In genomic region chr2:44342854-44343253, GRCh38 we compare ENCODE assay signal across 8 cellular contexts. TPM values are rescaled to one million over a fixed set of nuclear protein-coding genes. Genes with fewer than 3 reads are reported as not detected.
DNase-seq lines count a peak whose midpoint lies in the region; ATAC-seq and TF ChIP-seq lines count a peak whose summit lies in the region.

No MANE protein-coding gene starts in this region.

- H3K9me3 Mint-ChIP-seq in activated CD4-positive, alpha-beta T cell treated with anti-CD3 and anti-CD28 coated beads for 36 hours (ENCODE audit: low read depth), result no peaks in the 10 kb centered on the region
- no peaks in the 10 kb centered on the region for H3K9me3 Mint-ChIP-seq in osteocyte (ENCODE audit: unreplicated experiment)
- no peaks in the 10 kb centered on the region for H3K9me3 Mint-ChIP-seq in stimulated activated naive CD8-positive, alpha-beta T cell treated with anti-CD3 and anti-CD28 coated beads, Interleukin-15, amount 100 ng/mL, for 72 hours

- DNase-seq in activated CD4-positive, alpha-beta T cell treated with anti-CD3 and anti-CD28 coated beads for 36 hours, result peak; percentile 33
- DNase-seq in activated CD4-positive, alpha-beta T cell treated with anti-CD3 and anti-CD28 coated beads, Interleukin-2, amount 50 U/mL, for 4 hours, result no peak
- peak; percentile 21 to 35 for DNase-seq in cardiac fibroblast (ENCODE audit: low read depth in 2 of 2)
- DNase-seq in osteocyte (ENCODE audit: extremely low spot score, unreplicated experiment), result no peak
- DNase-seq in NCI-H345 treated with DMSO at 0.1 percent for 48 hours (lab: John Stamatoyannopoulos, UW; ENCODE audit: unreplicated experiment), result no peak
- DNase-seq in stimulated activated naive CD8-positive, alpha-beta T cell treated with anti-CD3 and anti-CD28 coated beads, Interleukin-15, amount 100 ng/mL, for 72 hours, result no peak
- DNase-seq in NCI-H187 treated with DMSO at 0.1 percent for 48 hours (lab: John Stamatoyannopoulos, UW), result no peak

- H3K27me3 Mint-ChIP-seq in activated CD4-positive, alpha-beta T cell treated with anti-CD3 and anti-CD28 coated beads for 36 hours, result no peaks in the 10 kb centered on the region
- no peaks in the 10 kb centered on the region for H3K27me3 Mint-ChIP-seq in osteocyte (ENCODE audit: unreplicated experiment)
- H3K27me3 Mint-ChIP-seq in stimulated activated naive CD8-positive, alpha-beta T cell treated with anti-CD3 and anti-CD28 coated beads, Interleukin-15, amount 100 ng/mL, for 72 hours, result no peaks in the 10 kb centered on the region

- H3K27ac Mint-ChIP-seq in activated CD4-positive, alpha-beta T cell treated with anti-CD3 and anti-CD28 coated beads for 36 hours, result no peak overlapping the region
- H3K27ac Mint-ChIP-seq in osteocyte (ENCODE audit: unreplicated experiment), result no peak overlapping the region
- H3K27ac Mint-ChIP-seq in stimulated activated naive CD8-positive, alpha-beta T cell treated with anti-CD3 and anti-CD28 coated beads, Interleukin-15, amount 100 ng/mL, for 72 hours, result no peak overlapping the region

- no peaks in the 10 kb centered on the region for H3K4me1 Mint-ChIP-seq in activated CD4-positive, alpha-beta T cell treated with anti-CD3 and anti-CD28 coated beads for 36 hours
- H3K4me1 Mint-ChIP-seq in osteocyte (ENCODE audit: unreplicated experiment), result no peaks in the 10 kb centered on the region
- H3K4me1 Mint-ChIP-seq in stimulated activated naive CD8-positive, alpha-beta T cell treated with anti-CD3 and anti-CD28 coated beads, Interleukin-15, amount 100 ng/mL, for 72 hours, result no peaks in the 10 kb centered on the region

- H3K27me3 ChIP-seq in Loucy (ENCODE audit: insufficient read depth, low read length, poor library complexity, severe bottlenecking), result no peaks in the 10 kb centered on the region

- intact Hi-C loops in activated CD4-positive, alpha-beta T cell treated with anti-CD3 and anti-CD28 coated beads for 36 hours (cut with DNase I, micrococcal nuclease), result loop anchor here (1.0 to 5.0 kb wide), 4 partner anchors 99 to 301 kb away; no protein-coding TSS in a partner anchor

- peaks cover 21% of the 10 kb centered on the region; the same call in 1 of the 2 replicates for H3K36me3 ChIP-seq in Loucy (ENCODE audit: insufficient read depth, low read length)

- POLR2A ChIA-PET in activated CD4-positive, alpha-beta T cell treated with anti-CD3 and anti-CD28 coated beads for 36 hours (lab: Charles Lee), result no interaction called here

- H3K79me2 ChIP-seq in Loucy (ENCODE audit: insufficient read depth, low read length), result no peaks in the 10 kb centered on the region

- H3K4me3 ChIP-seq in Loucy (ENCODE audit: low read length, poor library complexity, severe bottlenecking) (no peak overlapping the region), cardiac fibroblast (replicated peaks in 1 of 2; ENCODE audit: low read depth in 2 of 2, low read length in 2 of 2) (no peak overlapping the region)

- no peaks in the 10 kb centered on the region for H3F3A ChIP-seq in Loucy (ENCODE audit: low read depth)

- H3K4me1 ChIP-seq in Loucy (ENCODE audit: insufficient read depth, low read length, poor library complexity, severe bottlenecking), result no peaks in the 10 kb centered on the region

- no peak for ATAC-seq in activated CD4-positive, alpha-beta T cell treated with anti-CD3 and anti-CD28 coated beads for 36 hours
- no peak for ATAC-seq in stimulated activated naive CD8-positive, alpha-beta T cell treated with anti-CD3 and anti-CD28 coated beads, Interleukin-15, amount 100 ng/mL, for 72 hours

- H3K9me2 ChIP-seq in Loucy (replicated peaks; ENCODE audit: low read depth, low read length), result no peaks in the 10 kb centered on the region

- no peaks in the 10 kb centered on the region for H4K20me1 ChIP-seq in Loucy (ENCODE audit: insufficient read depth, low read length, poor library complexity, severe bottlenecking)

- peaks cover 35% of the 10 kb centered on the region for H3K36me3 Mint-ChIP-seq in activated CD4-positive, alpha-beta T cell treated with anti-CD3 and anti-CD28 coated beads for 36 hours (ENCODE audit: low read depth)
- peaks cover 38% of the 10 kb centered on the region for H3K36me3 Mint-ChIP-seq in osteocyte (ENCODE audit: unreplicated experiment)

- H3K9ac ChIP-seq in Loucy (ENCODE audit: low read depth, low read length, poor library complexity, severe bottlenecking), result no peak overlapping the region

- no peak overlapping the region for H2AFZ ChIP-seq in Loucy (ENCODE audit: low read length)

- CTCF ChIA-PET in activated CD4-positive, alpha-beta T cell treated with anti-CD3 and anti-CD28 coated beads for 36 hours (lab: Charles Lee), result interaction anchor here (0.8 to 1.5 kb wide), 5 partner anchors 9 to 255 kb away, joined by 3 to 8 read pairs (median 3); no protein-coding TSS in a partner anchor

- no peak overlapping the region for H3K4me3 Mint-ChIP-seq in activated CD4-positive, alpha-beta T cell treated with anti-CD3 and anti-CD28 coated beads for 36 hours
- no peak overlapping the region for H3K4me3 Mint-ChIP-seq in osteocyte (ENCODE audit: unreplicated experiment)
- no peak overlapping the region for H3K4me3 Mint-ChIP-seq in stimulated activated naive CD8-positive, alpha-beta T cell treated with anti-CD3 and anti-CD28 coated beads, Interleukin-15, amount 100 ng/mL, for 72 hours

- H3K4me2 ChIP-seq in Loucy (ENCODE audit: low read depth, low read length, poor library complexity, severe bottlenecking), result no peak overlapping the region

- TF ChIP-seq CTCF in Loucy (conservative IDR thresholded peaks at IDR 0.05; ENCODE audit: low read length) (peak; percentile 74), cardiac fibroblast (IDR thresholded peaks at IDR 0.05; ENCODE audit: low read depth, low read length) (peak; percentile 8), osteocyte (IDR thresholded peaks at IDR 0.05) (peak; percentile 53)

- H3K9me3 ChIP-seq in Loucy (ENCODE audit: insufficient read depth, low read depth, low read length), result no peaks in the 10 kb centered on the region

RNA-seq across cellular contexts. Expression of gene PREPL, which starts 18.4 kb away (rescaled TPM):
- 10 to 100 TPM; 31.5 to 38.6 TPM for total RNA-seq in activated CD4-positive, alpha-beta T cell treated with anti-CD3 and anti-CD28 coated beads for 36 hours
- 49.2 and 52.8 TPM in 2 replicates for total RNA-seq in osteocyte

RNA-seq across cellular contexts. Expression of gene CAMKMT, which starts 18.9 kb away (rescaled TPM):
- total RNA-seq in activated CD4-positive, alpha-beta T cell treated with anti-CD3 and anti-CD28 coated beads for 36 hours, result 10 to 100 TPM; 10.8 to 13.3 TPM
- 8.9 and 10.9 TPM in 2 replicates for total RNA-seq in osteocyte

Comparison
In these comparisons a context has a peak if more than half of its experiments do, and no peak if none do; other contexts are left out.
1. DNase-seq: peak in activated CD4-positive, alpha-beta T cell treated with anti-CD3 and anti-CD28 coated beads for 36 hours (single experiment) and cardiac fibroblast (2 of 2); none in activated CD4-positive, alpha-beta T cell treated with anti-CD3 and anti-CD28 coated beads, Interleukin-2, amount 50 U/mL, for 4 hours (0 of 2), osteocyte (single experiment), NCI-H345 treated with DMSO at 0.1 percent for 48 hours (single experiment), stimulated activated naive CD8-positive, alpha-beta T cell treated with anti-CD3 and anti-CD28 coated beads, Interleukin-15, amount 100 ng/mL, for 72 hours (0 of 2) and NCI-H187 treated with DMSO at 0.1 percent for 48 hours (single experiment).
2. CTCF ChIP-seq: peak in every context shown above with its lines; median percentile 74 in Loucy; 53 in osteocyte; 8 in cardiac fibroblast.